Comparison of ENCODE assay signal across 8 cellular contexts in genomic region chr7:100888529-100888987, GRCh38. TPM values are rescaled to one million over a fixed set of nuclear protein-coding genes. Genes with fewer than 3 reads are reported as not detected.
DNase-seq lines count a peak whose midpoint lies in the region; ATAC-seq and TF ChIP-seq lines count a peak whose summit lies in the region.

No MANE protein-coding gene starts in this region.

- CTCF ChIA-PET in CD4-positive, alpha-beta T cell (lab: Charles Lee): interaction anchor here (2.1 kb wide), 1 partner anchor 36 kb away, joined by 11 read pairs; the partner anchor contains the start of gene SLC12A9

- 0 out of 2 replicates have a peak, but pooled peaks cover 5% of the 10 kb centered on the region for H3F3A ChIP-seq in Loucy (ENCODE audit: low read depth)

- no peak for TF ChIP-seq CTCF in CD4-positive, alpha-beta T cell (IDR thresholded peaks at IDR 0.05)
- TF ChIP-seq CTCF in Loucy (conservative IDR thresholded peaks at IDR 0.05; ENCODE audit: low read length) (no peak), nephron (IDR thresholded peaks at IDR 0.05; ENCODE audit: unreplicated experiment in 3 of 3) (no peak), GM13977 (IDR thresholded peaks at IDR 0.05; ENCODE audit: extremely low read depth, insufficient read depth, missing control alignments) (no peak)

- no peaks in the 10 kb centered on the region for H3K9me3 ChIP-seq in CD4-positive, alpha-beta T cell (ENCODE audit: control insufficient read depth, low read length)
- no peaks in the 10 kb centered on the region for H3K9me3 ChIP-seq in Loucy (ENCODE audit: insufficient read depth, low read depth, low read length)

- POLR2A ChIA-PET in CD4-positive, alpha-beta T cell (lab: Charles Lee): interaction anchor here (1.2 to 6.3 kb wide), 5 partner anchors 12 to 459 kb away, joined by 3 to 206 read pairs (median 6); partner anchors contain the start of genes MEPCE, PLOD3, SLC12A9 and SRRT

- peaks cover 28% of the 10 kb centered on the region for H3K4me1 ChIP-seq in Loucy (ENCODE audit: insufficient read depth, low read length, poor library complexity, severe bottlenecking)

- peaks cover 7% of the 10 kb centered on the region; the same call in 1 of the 2 replicates for H3K79me2 ChIP-seq in Loucy (ENCODE audit: insufficient read depth, low read length)

- H3K4me1 Mint-ChIP-seq in CD4-positive, alpha-beta T cell (ENCODE audit: low read depth): peaks cover 63% of the 10 kb centered on the region
- H3K4me1 Mint-ChIP-seq in dendritic cell treated with granulocyte-macrophage colony-stimulating factor and Interleukin-4, amounts not matched to agents 40 ng/mL and 50 ng/mL, for 4 days (ENCODE audit: low read depth): peaks cover 72% of the 10 kb centered on the region
- peaks cover 53% of the 10 kb centered on the region for H3K4me1 Mint-ChIP-seq in nephron

- H4K20me1 ChIP-seq in Loucy (ENCODE audit: insufficient read depth, low read length, poor library complexity, severe bottlenecking): peaks cover 27% of the 10 kb centered on the region

- in situ Hi-C loops in GM13977 (cut with MboI; ENCODE audit: low pct_unique_long_range_greater_than_20kb, low sequenced_read_pairs, unreplicated experiment): no loop called here

- H2AFZ ChIP-seq in Loucy (ENCODE audit: low read length): no peak overlapping the region

- peak overlapping the region; percentile 72 for H3K9ac ChIP-seq in Loucy (ENCODE audit: low read depth, low read length, poor library complexity, severe bottlenecking)

- no peaks in the 10 kb centered on the region for H3K9me2 ChIP-seq in Loucy (replicated peaks; ENCODE audit: low read depth, low read length)

- peak overlapping the region; percentile 80 for H3K27ac ChIP-seq in CD4-positive, alpha-beta T cell (ENCODE audit: low read depth, low read length)

- DNase-seq in CD4-positive, alpha-beta T cell: no peak
- DNase-seq in DMS79 treated with DMSO at 0.1 percent for 48 hours (lab: John Stamatoyannopoulos, UW): no peak
- DNase-seq in GM13977 (ENCODE audit: low spot score): no peak

- peak overlapping the region; percentile 95 for H3K27ac Mint-ChIP-seq in CD4-positive, alpha-beta T cell
- peak overlapping the region; percentile 78 for H3K27ac Mint-ChIP-seq in dendritic cell treated with granulocyte-macrophage colony-stimulating factor and Interleukin-4, amounts not matched to agents 40 ng/mL and 50 ng/mL, for 4 days
- H3K27ac Mint-ChIP-seq in nephron: peak overlapping the region; percentile 65 to 99 (median 73)

- H3K4me2 ChIP-seq in Loucy (ENCODE audit: low read depth, low read length, poor library complexity, severe bottlenecking): peak overlapping the region; percentile 69

- peaks cover 28% of the 10 kb centered on the region for H3K27me3 Mint-ChIP-seq in CD4-positive, alpha-beta T cell
- peaks cover 35% of the 10 kb centered on the region for H3K27me3 Mint-ChIP-seq in dendritic cell treated with granulocyte-macrophage colony-stimulating factor and Interleukin-4, amounts not matched to agents 40 ng/mL and 50 ng/mL, for 4 days
- H3K27me3 Mint-ChIP-seq in nephron (ENCODE audit: low read depth): no peaks in the 10 kb centered on the region

- peaks cover 54% of the 10 kb centered on the region; the same call in 1 of the 2 replicates for H3K36me3 ChIP-seq in Loucy (ENCODE audit: insufficient read depth, low read length)

- H3K4me3 ChIP-seq in Loucy (ENCODE audit: low read length, poor library complexity, severe bottlenecking): peak overlapping the region; percentile 70

- intact Hi-C loops in CD4-positive, alpha-beta T cell (cut with DNase I, micrococcal nuclease): loop anchor here (2.0 to 5.0 kb wide), 2 partner anchors 14 to 279 kb away; partner anchors contain the start of genes SRRT (in 1 of the 2) and VGF (in 1 of the 2)
- intact Hi-C loops in dendritic cell treated with granulocyte-macrophage colony-stimulating factor and Interleukin-4, amounts not matched to agents 40 ng/mL and 50 ng/mL, for 4 days (cut with micrococcal nuclease): no loop called here

- peak overlapping the region; percentile 95 for H3K4me3 Mint-ChIP-seq in CD4-positive, alpha-beta T cell
- peak overlapping the region; percentile 74 for H3K4me3 Mint-ChIP-seq in dendritic cell treated with granulocyte-macrophage colony-stimulating factor and Interleukin-4, amounts not matched to agents 40 ng/mL and 50 ng/mL, for 4 days
- H3K4me3 Mint-ChIP-seq in nephron: peak overlapping the region; percentile 71 to 93 (median 89)

- H3K27me3 ChIP-seq in CD4-positive, alpha-beta T cell (ENCODE audit: control insufficient read depth, insufficient read depth, low read length): peaks cover 28% of the 10 kb centered on the region
- H3K27me3 ChIP-seq in Loucy (ENCODE audit: insufficient read depth, low read length, poor library complexity, severe bottlenecking): no peaks in the 10 kb centered on the region

- ATAC-seq in CD4-positive, alpha-beta T cell (ENCODE audit: poor library complexity): no peak
- no peak for ATAC-seq in GM21367 (IDR thresholded peaks at IDR 0.05; ENCODE audit: unreplicated experiment)
- no peak for ATAC-seq in GM21737 (IDR thresholded peaks at IDR 0.05; ENCODE audit: unreplicated experiment)

- peaks cover 53% of the 10 kb centered on the region for H3K36me3 Mint-ChIP-seq in CD4-positive, alpha-beta T cell (ENCODE audit: low read depth)
- H3K36me3 Mint-ChIP-seq in dendritic cell treated with granulocyte-macrophage colony-stimulating factor and Interleukin-4, amounts not matched to agents 40 ng/mL and 50 ng/mL, for 4 days (ENCODE audit: low read depth): peaks cover 52% of the 10 kb centered on the region
- peaks cover 51% of the 10 kb centered on the region for H3K36me3 Mint-ChIP-seq in nephron (ENCODE audit: low read depth)

- no peaks in the 10 kb centered on the region for H3K9me3 Mint-ChIP-seq in CD4-positive, alpha-beta T cell
- no peaks in the 10 kb centered on the region for H3K9me3 Mint-ChIP-seq in dendritic cell treated with granulocyte-macrophage colony-stimulating factor and Interleukin-4, amounts not matched to agents 40 ng/mL and 50 ng/mL, for 4 days
- no peaks in the 10 kb centered on the region for H3K9me3 Mint-ChIP-seq in nephron

RNA-seq across cellular contexts. Expression of gene UFSP1, which starts 1.0 kb away (rescaled TPM):
- total RNA-seq in CD4-positive, alpha-beta T cell: 1 to 10 TPM; 1.1 to 1.5 TPM

RNA-seq across cellular contexts. Expression of gene ACHE, which starts 7.1 kb away (rescaled TPM):
- under 1 TPM; 0.14 to 0.22 TPM for total RNA-seq in CD4-positive, alpha-beta T cell

RNA-seq across cellular contexts. Expression of gene SRRT, which starts 13.7 kb away (rescaled TPM):
- total RNA-seq in CD4-positive, alpha-beta T cell: 100 to 1,000 TPM; 355 to 382 TPM

RNA-seq across cellular contexts. Expression of gene TRIP6, which starts 21.4 kb away (rescaled TPM):
- total RNA-seq in CD4-positive, alpha-beta T cell: 1 to 10 TPM; 4.3 to 6.1 TPM

RNA-seq across cellular contexts. Expression of gene SLC12A9, which starts 36.0 kb away (rescaled TPM):
- total RNA-seq in CD4-positive, alpha-beta T cell: 10 to 100 TPM; 26.3 to 28.2 TPM
